Comparison of ENCODE assay signal across 8 cellular contexts in the genomic region with DNA sequence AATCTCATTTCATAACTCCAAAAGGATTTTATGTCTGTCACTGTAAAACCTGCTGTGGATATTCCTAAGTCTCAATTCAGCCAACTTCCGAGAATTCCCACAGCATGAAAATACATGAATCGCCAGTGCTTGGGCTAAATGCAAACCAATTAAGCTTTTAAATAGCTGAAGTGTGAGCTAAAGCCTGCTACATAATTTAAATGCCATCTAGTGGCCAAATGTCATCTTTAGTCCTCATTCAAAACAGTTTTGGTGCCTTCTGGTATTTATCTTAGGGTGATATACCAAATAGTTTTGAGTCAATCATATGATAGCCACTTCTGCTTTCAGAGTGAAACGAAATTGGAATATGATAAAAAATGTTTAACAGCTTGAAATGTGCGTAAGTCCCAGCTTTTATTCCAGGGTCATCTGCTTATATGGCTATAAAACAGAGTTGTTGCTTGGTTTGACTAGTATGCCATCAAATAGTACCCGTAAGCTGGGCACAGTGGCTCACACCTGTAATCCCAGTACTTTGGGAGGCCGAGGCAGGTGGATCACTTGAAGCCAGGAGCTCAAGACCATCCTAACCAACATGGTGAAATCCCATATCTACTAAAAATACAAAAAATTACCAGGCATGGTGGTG. TPM values are rescaled to one million over a fixed set of nuclear protein-coding genes. Genes with fewer than 3 reads are reported as not detected.
DNase-seq lines count a peak whose midpoint lies in the region; ATAC-seq, FAIRE-seq and TF ChIP-seq lines count a peak whose summit lies in the region.

No MANE protein-coding gene starts in this region.

- H3K27ac ChIP-seq in HepG2 (ENCODE audit: extremely low read length, insufficient read depth, low read length): no peak overlapping the region

- no peaks in the 10 kb centered on the region for H4K20me1 ChIP-seq in HepG2 (ENCODE audit: insufficient read depth, low read length)

- FAIRE-seq in HepG2 (lab: Jason Lieb, UNC): peak; percentile 15

- no peaks in the 10 kb centered on the region for H3K9me3 Mint-ChIP-seq in activated T-helper 1 cell treated with anti-CD3 and anti-CD28 coated beads, Interleukin-12 subunit alpha, Interleukin-12 subunit beta, Interleukin-2, Interleukin-4 antibody, amounts not matched to agents 30 ng/mL and 10 ng/mL and 1 ng/mL, durations not matched to agents 14 hours and 24 hours and 36 hours

- no TSS peak for BruUV-seq in HepG2 (replicated peaks; lab: Mats Ljungman, UMichigan)

- no peak for TF ChIP-seq RAD21 in HepG2 (CRISPR knock-in tag; IDR thresholded peaks at IDR 0.05)

- H3K4me2 ChIP-seq in HepG2 (ENCODE audit: low read depth, low read length): no peak overlapping the region

- TF ChIP-seq CTCF in cardiac fibroblast (IDR thresholded peaks at IDR 0.05; ENCODE audit: low read depth, low read length): peak; percentile 59
- TF ChIP-seq CTCF in HepG2 (CRISPR knock-in tag; IDR thresholded peaks at IDR 0.05): peak; percentile 58

- WGBS in HepG2 (ENCODE audit: low lambda C conversion rate): 15% methylated on average over 6 of the region's 6 CpGs

- TF ChIP-seq EP300 in HepG2 (IDR thresholded peaks at IDR 0.05; ENCODE audit: low read depth in 2 of 2, low read length in 2 of 2) (no peak), HepG2 (CRISPR knock-in tag; IDR thresholded peaks at IDR 0.05; ENCODE audit: borderline replicate concordance) (no peak)

- CTCF ChIA-PET in HepG2 (lab: Yijun Ruan, JAX; ENCODE audit: low intra/inter-chr PET ratio, low total read pairs): interaction anchor here (0.6 to 1.5 kb wide), 4 partner anchors 37 to 1051 kb away, joined by 3 to 4 read pairs (median 3); no protein-coding TSS in a partner anchor

- H3K27ac Mint-ChIP-seq in activated T-helper 1 cell treated with anti-CD3 and anti-CD28 coated beads, Interleukin-12 subunit alpha, Interleukin-12 subunit beta, Interleukin-2, Interleukin-4 antibody, amounts not matched to agents 30 ng/mL and 10 ng/mL and 1 ng/mL, durations not matched to agents 14 hours and 24 hours and 36 hours: no peak overlapping the region

- H3K4me3 Mint-ChIP-seq in activated T-helper 1 cell treated with anti-CD3 and anti-CD28 coated beads, Interleukin-12 subunit alpha, Interleukin-12 subunit beta, Interleukin-2, Interleukin-4 antibody, amounts not matched to agents 30 ng/mL and 10 ng/mL and 1 ng/mL, durations not matched to agents 14 hours and 24 hours and 36 hours: no peak overlapping the region

- POLR2A ChIA-PET in HepG2 (lab: Yijun Ruan, JAX): interaction anchor here (0.9 to 2.0 kb wide), 3 partner anchors 26 to 41 kb away, joined by 4 to 9 read pairs (median 4); no protein-coding TSS in a partner anchor

- H3K27me3 ChIP-seq in HepG2 (ENCODE audit: control insufficient read depth in 1 of 2, insufficient read depth in 2 of 2, low read length in 2 of 2): no peaks in the 10 kb centered on the region; a peak in 2 of 5 replicates

- H3K36me3 Mint-ChIP-seq in activated T-helper 1 cell treated with anti-CD3 and anti-CD28 coated beads, Interleukin-12 subunit alpha, Interleukin-12 subunit beta, Interleukin-2, Interleukin-4 antibody, amounts not matched to agents 30 ng/mL and 10 ng/mL and 1 ng/mL, durations not matched to agents 14 hours and 24 hours and 36 hours (ENCODE audit: low read depth): peaks cover 1% of the 10 kb centered on the region

- no peak for TF ChIP-seq POLR2A in HepG2 (IDR thresholded peaks at IDR 0.05; ENCODE audit: insufficient read depth in 1 of 2, low read depth in 2 of 2, low read length in 2 of 2)

- peaks cover 18% of the 10 kb centered on the region for H3K27me3 Mint-ChIP-seq in activated T-helper 1 cell treated with anti-CD3 and anti-CD28 coated beads, Interleukin-12 subunit alpha, Interleukin-12 subunit beta, Interleukin-2, Interleukin-4 antibody, amounts not matched to agents 30 ng/mL and 10 ng/mL and 1 ng/mL, durations not matched to agents 14 hours and 24 hours and 36 hours (ENCODE audit: insufficient read depth)

- in situ Hi-C loops in HepG2 (cut with HindIII; ENCODE audit: extremely low pct_ligation_motif_present, low pct_unique_long_range_greater_than_20kb): no loop called here

- no peaks in the 10 kb centered on the region for H3K36me3 ChIP-seq in HepG2 (replicated peaks in 1 of 2; ENCODE audit: control insufficient read depth in 1 of 2, insufficient read depth in 2 of 2, low read length in 2 of 2)

- H3K4me1 Mint-ChIP-seq in activated T-helper 1 cell treated with anti-CD3 and anti-CD28 coated beads, Interleukin-12 subunit alpha, Interleukin-12 subunit beta, Interleukin-2, Interleukin-4 antibody, amounts not matched to agents 30 ng/mL and 10 ng/mL and 1 ng/mL, durations not matched to agents 14 hours and 24 hours and 36 hours (ENCODE audit: low read depth): no peaks in the 10 kb centered on the region

- H2AFZ ChIP-seq in HepG2 (ENCODE audit: low read length): no peak overlapping the region

- intact Hi-C loops in HepG2 (cut with micrococcal nuclease; ENCODE audit: unreplicated experiment): loop anchor here (1.0 kb wide), 2 partner anchors 25 to 41 kb away; a partner anchor contains a TSS
- intact Hi-C loops in activated T-helper 1 cell treated with anti-CD3 and anti-CD28 coated beads, Interleukin-12 subunit alpha, Interleukin-12 subunit beta, Interleukin-2, Interleukin-4 antibody, amounts not matched to agents 30 ng/mL and 10 ng/mL and 1 ng/mL, durations not matched to agents 14 hours and 24 hours and 36 hours (cut with micrococcal nuclease): loop anchor here (1.0 kb wide), 1 partner anchor 41 kb away; a partner anchor contains a TSS

- H3K9ac ChIP-seq in HepG2 (ENCODE audit: insufficient read depth, low read depth, low read length): no peak overlapping the region

- DNase-seq in AG08395 (ENCODE audit: low spot score): peak; percentile 71
- DNase-seq in NCI-H524 treated with DMSO at 0.1 percent for 48 hours (lab: John Stamatoyannopoulos, UW): peak; percentile 55
- DNase-seq in cardiac fibroblast (ENCODE audit: low read depth in 2 of 2): peak; percentile 65 to 78
- DNase-seq in HepG2 (ENCODE audit: low spot score): peak; percentile 29
- no peak for DNase-seq in activated T-cell treated with anti-CD3 and anti-CD28 coated beads for 4 hours
- no peak for DNase-seq in activated T-helper 1 cell treated with anti-CD3 and anti-CD28 coated beads, Interleukin-12 subunit alpha, Interleukin-12 subunit beta, Interleukin-2, Interleukin-4 antibody, amounts not matched to agents 30 ng/mL and 10 ng/mL and 1 ng/mL, durations not matched to agents 14 hours and 24 hours and 36 hours (ENCODE audit: low spot score)

- H3K9me3 ChIP-seq in HepG2 (ENCODE audit: low read length): no peaks in the 10 kb centered on the region

- H3K4me3 ChIP-seq in cardiac fibroblast (replicated peaks in 1 of 2; ENCODE audit: low read depth in 2 of 2, low read length in 2 of 2): no peak overlapping the region
- no peak overlapping the region for H3K4me3 ChIP-seq in HepG2 (replicated peaks in 1 of 3; ENCODE audit: insufficient read depth in 1 of 3, low read depth in 2 of 3, low read length in 3 of 3)

- H3K79me2 ChIP-seq in HepG2 (ENCODE audit: insufficient read depth, low read length): no peaks in the 10 kb centered on the region

- ATAC-seq in GM18517 (IDR thresholded peaks at IDR 0.05; ENCODE audit: unreplicated experiment) (peak; percentile 77), HG03175 (IDR thresholded peaks at IDR 0.05; ENCODE audit: unreplicated experiment) (peak; percentile 81), HepG2 (peak; percentile 74)

- no peaks in the 10 kb centered on the region for H3K4me1 ChIP-seq in HepG2 (ENCODE audit: insufficient read depth, low read length)

TF ChIP-seq in HepG2, 621 proteins besides CTCF, POLR2A, EP300 and RAD21:
- TF ChIP-seq ZNF720 (CRISPR knock-in tag; IDR thresholded peaks at IDR 0.05) (no peak), STAG1 (CRISPR knock-in tag; IDR thresholded peaks at IDR 0.05) (peak; percentile 52), TEAD3 (CRISPR knock-in tag; optimal IDR thresholded peaks at IDR 0.05; ENCODE audit: borderline replicate concordance) (peak; percentile 7), MIXL1 (CRISPR knock-in tag; IDR thresholded peaks at IDR 0.05) (0 out of 2 replicates have a peak, but pooled peaks have one; percentile 28), RNF2 (conservative IDR thresholded peaks at IDR 0.05; ENCODE audit: low read depth) (no peak)

RNA-seq across cellular contexts. Expression of a gene that starts 41.8 kb away (rescaled TPM):
- total RNA-seq in HepG2 (2016; rRNA removed; fragmentation: Illumina TruSeq; extraction: Trizol): 23.5 and 151 TPM in 2 replicates
- 18.9 and 19.9 TPM in 2 replicates for total RNA-seq in HepG2 (2016; cell fraction: cytosol; rRNA removed; fragmentation: Illumina TruSeq; extraction: Trizol; ENCODE audit: low read depth)
- total RNA-seq in HepG2 (2016; cell fraction: insoluble cytoplasmic fraction; rRNA removed; fragmentation: Illumina TruSeq; extraction: Trizol): 22.0 and 151 TPM in 2 replicates
- 19.5 and 22.9 TPM in 2 replicates for total RNA-seq in HepG2 (2016; cell fraction: membrane; rRNA removed; fragmentation: Illumina TruSeq; extraction: Trizol)
- total RNA-seq in HepG2 (2016; cell fraction: nucleus; rRNA removed; fragmentation: Illumina TruSeq; extraction: Trizol): 552 TPM in 2 replicates
- 303 and 309 TPM in 2 replicates for polyA plus RNA-seq in HepG2 (2011; rRNA removed)
- polyA plus RNA-seq in HepG2 (2011; cell fraction: cytosol; rRNA removed): 35.9 and 39.3 TPM in 2 replicates
- polyA plus RNA-seq in HepG2 (2011; cell fraction: nucleus; rRNA removed): 1,033 and 1,155 TPM in 2 replicates
- 118 and 121 TPM in 2 replicates for polyA plus RNA-seq in HepG2 (2012)
- polyA plus RNA-seq in HepG2 (2016; cell fraction: cytosol; fragmentation: Illumina TruSeq; extraction: Trizol; ENCODE audit: low read depth): 4.9 and 6.1 TPM in 2 replicates
- 26.1 and 28.4 TPM in 2 replicates for polyA plus RNA-seq in HepG2 (2016; cell fraction: insoluble cytoplasmic fraction; fragmentation: Illumina TruSeq; extraction: Trizol; ENCODE audit: low read depth)
- polyA plus RNA-seq in HepG2 (2016; cell fraction: membrane; fragmentation: Illumina TruSeq; extraction: Trizol; ENCODE audit: low read depth): 6.6 and 9.0 TPM in 2 replicates
- polyA plus RNA-seq in HepG2 (2016; cell fraction: nucleus; fragmentation: Illumina TruSeq; extraction: Trizol; ENCODE audit: insufficient read depth, low read depth): 607 and 612 TPM in 2 replicates
- 138 and 193 TPM in 2 replicates for polyA minus RNA-seq in HepG2 (2011; rRNA and poly(A)+ RNA removed; ENCODE audit: low replicate concordance)
- 30.6 and 49.5 TPM in 2 replicates for polyA minus RNA-seq in HepG2 (2011; cell fraction: cytosol; rRNA and poly(A)+ RNA removed)
- 1,410 and 1,557 TPM in 2 replicates for polyA minus RNA-seq in HepG2 (2011; cell fraction: nucleus; rRNA and poly(A)+ RNA removed)
- 167 and 204 TPM in 2 replicates for total RNA-seq in activated T-helper 1 cell treated with anti-CD3 and anti-CD28 coated beads, Interleukin-12 subunit alpha, Interleukin-12 subunit beta, Interleukin-2, Interleukin-4 antibody, amounts not matched to agents 30 ng/mL and 10 ng/mL and 1 ng/mL, durations not matched to agents 14 hours and 24 hours and 36 hours

Comparison
In these comparisons a context has a peak if more than half of its experiments do, and no peak if none do; other contexts are left out.
1. DNase-seq: peak in AG08395 (single experiment), NCI-H524 treated with DMSO at 0.1 percent for 48 hours (single experiment), cardiac fibroblast (2 of 2) and HepG2 (single experiment); none in activated T-cell treated with anti-CD3 and anti-CD28 coated beads for 4 hours (single experiment) and activated T-helper 1 cell treated with anti-CD3 and anti-CD28 coated beads, Interleukin-12 subunit alpha, Interleukin-12 subunit beta, Interleukin-2, Interleukin-4 antibody, amounts not matched to agents 30 ng/mL and 10 ng/mL and 1 ng/mL, durations not matched to agents 14 hours and 24 hours and 36 hours (single experiment).
2. Peak in every context shown above with its lines, with median percentiles within 50 percentile points of each other: ATAC-seq.